Comparison of ENCODE assay signal across 19 cellular contexts in genomic region chr7:136549756-136550155, GRCh38.
DNase-seq lines count a peak whose midpoint lies in the region; ATAC-seq and TF ChIP-seq lines count a peak whose summit lies in the region.
"Had no signal": no experiment of that assay in that cellular context is flagged by ENCODE, and none has a peak within 500 bp of the region (broad histone marks: within the 10 kb centered on the region; RNA-seq: fewer than 3 reads in every experiment).

No MANE protein-coding gene starts in this region.

- no peaks in the 10 kb centered on the region for H3K36me3 ChIP-seq in A673 (ENCODE audit: insufficient read depth, low read length, poor library complexity, severe bottlenecking)
- H3K36me3 ChIP-seq: BLaER1 had no signal

- no peaks in the 10 kb centered on the region for H3K4me1 ChIP-seq in A673 (ENCODE audit: insufficient read depth, low read length, poor library complexity, severe bottlenecking)
- H3K4me1 ChIP-seq: BLaER1 had no signal

- no peaks in the 10 kb centered on the region for H3K9me3 ChIP-seq in A673 (ENCODE audit: low read depth, low read length, poor library complexity, severe bottlenecking)
- H3K9me3 ChIP-seq: BLaER1 had no signal

- intact Hi-C loops in A673 (cut with micrococcal nuclease; ENCODE audit: unreplicated experiment) = no loop called here

- no TSS peak for BruUV-seq in A673 (replicated peaks; lab: Mats Ljungman, UMichigan)

- peak; percentile 15 for DNase-seq in RPMI7951 (ENCODE audit: low read depth)
- DNase-seq in astrocyte of the hippocampus (ENCODE audit: low read depth, low spot score) = peak; percentile 23
- no peak for DNase-seq in neural crest cell (ENCODE audit: low read depth, low spot score)
- DNase-seq in A673 (ENCODE audit: low spot score) = no peak
- DNase-seq: CD4-positive, CD25-positive, alpha-beta regulatory T cell; CD8-positive, alpha-beta T cell; DMS 273 treated with DMSO at 0.1 percent for 48 hours; DMS79; EL; GDM1; H9 had no signal

- peaks cover 29% of the 10 kb centered on the region for H3K4me1 Mint-ChIP-seq in neural crest cell
- H3K4me1 Mint-ChIP-seq: B cell; CD4-positive, CD25-positive, alpha-beta regulatory T cell; GM23338; H9 had no signal

- TF ChIP-seq CTCF in neural crest cell (conservative IDR thresholded peaks at IDR 0.05) = no peak
- TF ChIP-seq CTCF in A673 (conservative IDR thresholded peaks at IDR 0.05; ENCODE audit: low read depth, low read length) = no peak

- CTCF ChIA-PET in A673 (lab: Charles Lee) = no interaction called here

- H3K27me3 ChIP-seq in A673 (replicated peaks; ENCODE audit: insufficient read depth, low read depth, low read length, poor library complexity) = no peaks in the 10 kb centered on the region
- H3K27me3 ChIP-seq: BLaER1 had no signal

- H3K4me3 ChIP-seq in A673 (ENCODE audit: low read depth, low read length, poor library complexity, severe bottlenecking) = no peak overlapping the region
- H3K4me3 ChIP-seq: BLaER1, GM12878, GM23338 had no signal

- H3K27me3 Mint-ChIP-seq in neural crest cell (ENCODE audit: low read depth) = no peaks in the 10 kb centered on the region
- H3K27me3 Mint-ChIP-seq: B cell; CD4-positive, CD25-positive, alpha-beta regulatory T cell had no signal

- no peak overlapping the region for H3K4me3 Mint-ChIP-seq in neural crest cell
- H3K4me3 Mint-ChIP-seq: B cell; CD4-positive, CD25-positive, alpha-beta regulatory T cell; CD8-positive, alpha-beta T cell; GM23338; H9 had no signal

- H3K36me3 Mint-ChIP-seq in neural crest cell (ENCODE audit: low read depth) = no peaks in the 10 kb centered on the region
- H3K36me3 Mint-ChIP-seq: CD4-positive, CD25-positive, alpha-beta regulatory T cell; CD8-positive, alpha-beta T cell had no signal

- no peak for ATAC-seq in HG03196 (IDR thresholded peaks at IDR 0.05; ENCODE audit: unreplicated experiment)
- no peak for ATAC-seq in GM19463 (IDR thresholded peaks at IDR 0.05; ENCODE audit: unreplicated experiment)
- ATAC-seq: CD8-positive, alpha-beta T cell; GM12878; GM23338; HCT116 had no signal

- H3K27ac ChIP-seq in A673 (ENCODE audit: low read depth, low read length, poor library complexity, severe bottlenecking) = no peak overlapping the region
- H3K27ac ChIP-seq: BLaER1, C4-2B had no signal

- peak overlapping the region; percentile 17 for H3K27ac Mint-ChIP-seq in neural crest cell (ENCODE audit: unreplicated experiment)
- H3K27ac Mint-ChIP-seq: B cell; CD4-positive, CD25-positive, alpha-beta regulatory T cell; CD8-positive, alpha-beta T cell; GM23338; H9 had no signal

- peaks cover 3% of the 10 kb centered on the region for H3K9me3 Mint-ChIP-seq in neural crest cell
- H3K9me3 Mint-ChIP-seq: GM23338, H9 had no signal

- POLR2A ChIA-PET in A673 (lab: Charles Lee; ENCODE audit: low non-redundant PET) = no interaction called here

Comparison
In these comparisons a context has a peak if more than half of its experiments do, and no peak if none do; other contexts are left out.
1. DNase-seq: peak in RPMI7951 (single experiment) and astrocyte of the hippocampus (single experiment); none in neural crest cell (single experiment) and A673 (single experiment).